In genomic region chr2:168655207-168655606, GRCh38 we compare ENCODE assay signal across 32 cellular contexts.
"Had no signal": no experiment of that assay in that cellular context is flagged by ENCODE, and none has a peak within 500 bp of the region (broad histone marks: within the 10 kb centered on the region; RNA-seq: fewer than 3 reads in every experiment).

No MANE protein-coding gene starts in this region.

- H3K27ac Mint-ChIP-seq: activated B cell treated with CpG ODN at 0.5 μM for 24 hours; activated CD8-positive, alpha-beta T cell treated with anti-CD3 and anti-CD28 coated beads for 36 hours; activated naive CD8-positive, alpha-beta T cell; activated T-helper 17 cell treated with anti-CD3 and anti-CD28 coated beads, Interleukin-2, amount 50 U/mL, for 72 hours; effector memory CD8-positive, alpha-beta T cell; T-helper 17 cell; T-helper 2 cell treated with Interferon-gamma antibody and Interleukin-4, amounts not matched to agents 5 μg/mL and 100 μg/mL, for 36 hours had no signal

- H3K36me3 ChIP-seq: brain microvascular endothelial cell, esophagus muscularis mucosa, gastrocnemius medialis, WERI-Rb-1 had no signal

- H3K4me1 Mint-ChIP-seq: activated T-helper 17 cell treated with anti-CD3 and anti-CD28 coated beads, Interleukin-2, amount 50 U/mL, for 72 hours; central memory CD8-positive, alpha-beta T cell; T-helper 17 cell had no signal

- H3K4me1 ChIP-seq: foreskin keratinocyte had no signal

- H3K9me3 Mint-ChIP-seq: activated B cell treated with CpG ODN at 0.5 μM for 24 hours; activated CD8-positive, alpha-beta T cell treated with anti-CD3 and anti-CD28 coated beads for 36 hours; activated T-cell treated with anti-CD3 and anti-CD28 coated beads, Interleukin-2, amount 50 U/mL, for 4 hours; activated T-helper 17 cell treated with anti-CD3 and anti-CD28 coated beads, Interleukin-2, amount 50 U/mL, for 72 hours; central memory CD8-positive, alpha-beta T cell; effector memory CD8-positive, alpha-beta T cell had no signal

- H3K9me3 ChIP-seq: esophagus muscularis mucosa, gastrocnemius medialis had no signal

- H3K27ac ChIP-seq: brain microvascular endothelial cell, esophagus muscularis mucosa, foreskin keratinocyte, gastrocnemius medialis, WERI-Rb-1 had no signal

- H3K27me3 Mint-ChIP-seq: activated B cell treated with CpG ODN at 0.5 μM for 24 hours; activated CD8-positive, alpha-beta T cell treated with anti-CD3 and anti-CD28 coated beads for 36 hours; activated naive CD8-positive, alpha-beta T cell; activated T-helper 17 cell treated with anti-CD3 and anti-CD28 coated beads, Interleukin-2, amount 50 U/mL, for 72 hours; central memory CD8-positive, alpha-beta T cell; T-helper 17 cell had no signal

- ATAC-seq: activated CD4-positive, CD25-positive, alpha-beta regulatory T cell treated with anti-CD3 and anti-CD28 coated beads, Interleukin-2, amount 50 U/mL, for 24 hours; activated CD8-positive, alpha-beta T cell treated with anti-CD3 and anti-CD28 coated beads for 36 hours; activated T-cell treated with anti-CD3 and anti-CD28 coated beads, Interleukin-2, amount 50 U/mL, for 4 hours; activated T-helper 17 cell treated with anti-CD3 and anti-CD28 coated beads, Interleukin-2, amount 50 U/mL, for 72 hours; effector memory CD8-positive, alpha-beta T cell; foreskin keratinocyte; gastrocnemius medialis; T-helper 17 cell had no signal

- H3K27me3 ChIP-seq: brain microvascular endothelial cell, esophagus muscularis mucosa, foreskin keratinocyte, gastrocnemius medialis had no signal

- DNase-seq: activated B cell treated with CpG ODN at 0.5 μM for 24 hours; activated CD4-positive, alpha-beta T cell treated with anti-CD3 and anti-CD28 coated beads for 48 hours; activated CD4-positive, alpha-beta T cell treated with anti-CD3 and anti-CD28 coated beads, Interleukin-2, amount 50 U/mL, for 1 hour; activated CD4-positive, alpha-beta T cell treated with anti-CD3 and anti-CD28 coated beads, Interleukin-2, amount 50 U/mL, for 48 hours; activated CD8-positive, alpha-beta memory T cell treated with anti-CD3 and anti-CD28 coated beads for 24 hours; activated CD8-positive, alpha-beta T cell treated with anti-CD3 and anti-CD28 coated beads for 36 hours; activated effector memory CD4-positive, alpha-beta T cell treated with Interleukin-2 at 50 U/mL for 16 hours; activated gamma-delta T cell treated with Interleukin-2 at 50 U/mL for 16 hours; activated naive CD4-positive, alpha-beta T cell treated with anti-CD3 and anti-CD28 coated beads, Interleukin-2, amount 50 U/mL, for 16 hours; activated naive CD4-positive, alpha-beta T cell treated with Interleukin-2 at 50 U/mL for 16 hours; activated T-cell treated with anti-CD3 and anti-CD28 coated beads, Interleukin-2, amount 50 U/mL, for 4 hours; amniotic stem cell; anterior cingulate cortex; brain microvascular endothelial cell; cortex of kidney; dermis blood vessel endothelial cell; effector CD4-positive, alpha-beta T cell; effector memory CD8-positive, alpha-beta T cell; erythroblast; foreskin keratinocyte; gastrocnemius medialis; glutamatergic neuron; T-helper 1 cell; T-helper 17 cell; T1000; WERI-Rb-1 had no signal

- H3K4me3 Mint-ChIP-seq: activated B cell treated with CpG ODN at 0.5 μM for 24 hours; activated CD8-positive, alpha-beta T cell treated with anti-CD3 and anti-CD28 coated beads for 36 hours; activated naive CD8-positive, alpha-beta T cell; activated T-cell treated with anti-CD3 and anti-CD28 coated beads, Interleukin-2, amount 50 U/mL, for 4 hours; activated T-helper 17 cell treated with anti-CD3 and anti-CD28 coated beads, Interleukin-2, amount 50 U/mL, for 72 hours; central memory CD8-positive, alpha-beta T cell; effector memory CD8-positive, alpha-beta T cell; T-helper 17 cell; T-helper 2 cell treated with Interferon-gamma antibody and Interleukin-4, amounts not matched to agents 5 μg/mL and 100 μg/mL, for 36 hours had no signal

- H3K4me3 ChIP-seq: esophagus muscularis mucosa, gastrocnemius medialis had no signal
